9 cellular contexts compared by ENCODE assay signal in genomic region chr17:41404024-41404651, GRCh38. TPM values are rescaled to one million over a fixed set of nuclear protein-coding genes. Genes with fewer than 3 reads are reported as not detected.
A peak's percentile ranks its signal among the peaks of the same experiment; 100 is the strongest.
DNase-seq lines count a peak whose midpoint lies in the region; ATAC-seq and TF ChIP-seq lines count a peak whose summit lies in the region.
"Had no signal": no experiment of that assay in that cellular context is flagged by ENCODE, and none has a peak within 500 bp of the region (broad histone marks: within the 10 kb centered on the region; RNA-seq: fewer than 3 reads in every experiment).

No MANE protein-coding gene starts in this region.

- DNase-seq in EH (ENCODE audit: low read depth) (peak; percentile 99), NOMO-1 (lab: John Stamatoyannopoulos, UW; ENCODE audit: unreplicated experiment in 2 of 2) (peak; percentile 86 to 93), neural crest cell (ENCODE audit: low read depth, low spot score) (no peak), testis (no peak)
- DNase-seq in activated naive CD8-positive, alpha-beta T cell treated with anti-CD3 and anti-CD28 coated beads for 36 hours, result peak; percentile 54

- no peaks in the 10 kb centered on the region for H3K4me1 ChIP-seq in testis

- H3K9me3 Mint-ChIP-seq in activated naive CD8-positive, alpha-beta T cell treated with anti-CD3 and anti-CD28 coated beads for 36 hours, result no peaks in the 10 kb centered on the region
- H3K9me3 Mint-ChIP-seq in neural crest cell, result no peaks in the 10 kb centered on the region

- 71 to 74% methylated on average over 7 of the region's 7 CpGs for WGBS in testis, 2 donors

- no peaks in the 10 kb centered on the region for H3K27me3 ChIP-seq in testis

- peaks cover 27% of the 10 kb centered on the region for H3K4me1 Mint-ChIP-seq in activated naive CD8-positive, alpha-beta T cell treated with anti-CD3 and anti-CD28 coated beads for 36 hours
- H3K4me1 Mint-ChIP-seq in neural crest cell, result peaks cover 45% of the 10 kb centered on the region

- H3K27ac ChIP-seq in testis, result no peak overlapping the region

- ATAC-seq in GM18861 (IDR thresholded peaks at IDR 0.05; ENCODE audit: unreplicated experiment) (no peak), GM21619 (IDR thresholded peaks at IDR 0.05; ENCODE audit: unreplicated experiment) (no peak), GM18907 (IDR thresholded peaks at IDR 0.05; ENCODE audit: unreplicated experiment) (no peak)

- no peak for TF ChIP-seq POLR2A in testis (IDR thresholded peaks at IDR 0.05)

- intact Hi-C loops in testis (cut with DNase I; ENCODE audit: low total_unique reads), result no loop called here

- H3K4me3 Mint-ChIP-seq in activated naive CD8-positive, alpha-beta T cell treated with anti-CD3 and anti-CD28 coated beads for 36 hours, result no peak overlapping the region
- H3K4me3 Mint-ChIP-seq in neural crest cell, result peak overlapping the region; percentile 17

- no peak overlapping the region for H3K4me3 ChIP-seq in testis

- TF ChIP-seq CTCF in neural crest cell (conservative IDR thresholded peaks at IDR 0.05), result no peak
- no peak for TF ChIP-seq CTCF in testis (IDR thresholded peaks at IDR 0.05)

- H3K36me3 Mint-ChIP-seq in activated naive CD8-positive, alpha-beta T cell treated with anti-CD3 and anti-CD28 coated beads for 36 hours, result no peaks in the 10 kb centered on the region
- H3K36me3 Mint-ChIP-seq in neural crest cell (ENCODE audit: low read depth), result no peaks in the 10 kb centered on the region

- peaks cover 3% of the 10 kb centered on the region for H3K27me3 Mint-ChIP-seq in activated naive CD8-positive, alpha-beta T cell treated with anti-CD3 and anti-CD28 coated beads for 36 hours
- H3K27me3 Mint-ChIP-seq in neural crest cell (ENCODE audit: low read depth), result no peaks in the 10 kb centered on the region

- no peaks in the 10 kb centered on the region for H3K9me3 ChIP-seq in testis

- no peaks in the 10 kb centered on the region for H3K36me3 ChIP-seq in testis (ENCODE audit: low read depth, missing control alignments)

- peak overlapping the region; percentile 62 for H3K27ac Mint-ChIP-seq in activated naive CD8-positive, alpha-beta T cell treated with anti-CD3 and anti-CD28 coated beads for 36 hours
- peak overlapping the region; percentile 41 for H3K27ac Mint-ChIP-seq in neural crest cell (ENCODE audit: unreplicated experiment)

RNA-seq across cellular contexts. Expression of gene KRT31, which starts 6.7 kb away (rescaled TPM):
- not detected for total RNA-seq in activated naive CD8-positive, alpha-beta T cell treated with anti-CD3 and anti-CD28 coated beads for 36 hours
- total RNA-seq in neural crest cell (not detected in 2 replicates), testis (under 1 TPM in 1 of 2 donors, not detected in 1; 0.74 TPM)
- polyA plus RNA-seq in testis (ENCODE audit: insufficient read depth, low read depth, low replicate concordance), result 0.53 TPM
- total RNA-seq: lung microvascular endothelial cell had no signal

RNA-seq across cellular contexts. Expression of gene KRT37, which starts 20.2 kb away (rescaled TPM):
- not detected for total RNA-seq in activated naive CD8-positive, alpha-beta T cell treated with anti-CD3 and anti-CD28 coated beads for 36 hours
- not detected in 2 replicates for total RNA-seq in neural crest cell
- not detected for total RNA-seq in testis
- polyA plus RNA-seq in testis (ENCODE audit: insufficient read depth, low read depth, low replicate concordance), result not detected
- total RNA-seq: lung microvascular endothelial cell had no signal

RNA-seq across cellular contexts. Expression of gene KRT34, which starts 22.0 kb away (rescaled TPM):
- not detected for total RNA-seq in activated naive CD8-positive, alpha-beta T cell treated with anti-CD3 and anti-CD28 coated beads for 36 hours
- total RNA-seq in neural crest cell (not detected in 2 replicates), testis (under 1 TPM; 0.50 to 0.55 TPM)
- polyA plus RNA-seq in testis (ENCODE audit: insufficient read depth, low read depth, low replicate concordance), result 1.2 TPM
- total RNA-seq: lung microvascular endothelial cell had no signal

RNA-seq across cellular contexts. Expression of gene KRT33B, which starts 34.5 kb away (rescaled TPM):
- total RNA-seq in activated naive CD8-positive, alpha-beta T cell treated with anti-CD3 and anti-CD28 coated beads for 36 hours, result not detected
- total RNA-seq in neural crest cell (not detected in 2 replicates), testis (under 1 TPM in 1 of 2 donors, not detected in 1; 0.25 TPM)
- not detected for polyA plus RNA-seq in testis (ENCODE audit: insufficient read depth, low read depth, low replicate concordance)
- total RNA-seq: lung microvascular endothelial cell had no signal

RNA-seq across cellular contexts. Expression of gene KRT38, which starts 36.6 kb away (rescaled TPM):
- not detected for total RNA-seq in activated naive CD8-positive, alpha-beta T cell treated with anti-CD3 and anti-CD28 coated beads for 36 hours
- not detected in 2 replicates for total RNA-seq in neural crest cell
- not detected for total RNA-seq in testis
- polyA plus RNA-seq in testis (ENCODE audit: insufficient read depth, low read depth, low replicate concordance), result not detected
- total RNA-seq: lung microvascular endothelial cell had no signal

Comparison
In these comparisons a context has a peak if more than half of its experiments do, and no peak if none do; other contexts are left out.
1. DNase-seq: peak in EH (single experiment), NOMO-1 (2 of 2) and activated naive CD8-positive, alpha-beta T cell treated with anti-CD3 and anti-CD28 coated beads for 36 hours (single experiment); none in neural crest cell (single experiment) and testis (single experiment).